In the genomic region with DNA sequence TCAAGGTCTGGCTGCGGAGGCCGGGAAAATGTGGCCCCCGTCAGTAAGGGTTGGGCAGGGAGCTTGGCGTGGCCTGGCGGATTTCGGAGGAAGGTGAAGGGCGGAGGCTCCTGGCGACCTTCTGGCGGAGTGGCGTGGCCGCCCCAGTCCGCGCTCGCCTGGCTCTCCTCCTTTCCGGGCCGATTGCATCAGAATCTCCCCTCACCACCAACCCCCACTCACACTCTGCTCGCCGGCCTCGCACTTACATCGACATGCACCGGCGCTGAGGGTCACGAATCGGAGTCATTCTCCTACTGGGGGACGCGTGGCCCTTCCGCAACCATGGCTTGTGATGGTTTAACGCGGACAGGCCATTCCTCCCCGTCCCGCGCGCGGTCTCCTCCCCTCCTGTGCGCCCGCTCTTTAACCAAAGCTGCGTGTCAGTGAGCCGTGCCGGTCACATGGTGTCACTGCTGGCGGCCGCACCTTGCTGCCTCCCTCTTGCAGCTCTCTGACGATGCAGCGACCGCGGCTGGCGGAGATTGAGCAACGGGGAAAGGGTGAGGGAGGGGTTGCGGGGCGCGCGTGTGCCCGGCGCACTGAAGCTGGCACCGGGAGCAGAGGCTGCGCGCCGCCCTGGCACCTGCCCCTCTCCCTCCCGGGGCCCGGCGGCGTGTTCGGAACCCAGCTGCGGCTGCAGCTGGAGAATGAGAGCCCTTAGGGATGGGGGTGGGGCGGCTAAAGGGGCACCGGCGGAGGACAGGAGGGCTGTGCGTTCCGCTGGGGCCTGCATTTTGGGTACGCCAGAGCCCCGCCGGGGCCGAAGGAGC, we compare ENCODE assay signal across 1 cellular context.
TF ChIP-seq lines count a peak whose summit lies in the region.

A gene (minus strand): TSS at position 427 of the 812 bp plus-strand sequence. CDS start 29,243 bp downstream, outside the sequence.

TF ChIP-seq in HepG2, 621 proteins besides CTCF, POLR2A, EP300 and RAD21 (continued from another document and continues in another):
- TF ChIP-seq, protein P1, sequence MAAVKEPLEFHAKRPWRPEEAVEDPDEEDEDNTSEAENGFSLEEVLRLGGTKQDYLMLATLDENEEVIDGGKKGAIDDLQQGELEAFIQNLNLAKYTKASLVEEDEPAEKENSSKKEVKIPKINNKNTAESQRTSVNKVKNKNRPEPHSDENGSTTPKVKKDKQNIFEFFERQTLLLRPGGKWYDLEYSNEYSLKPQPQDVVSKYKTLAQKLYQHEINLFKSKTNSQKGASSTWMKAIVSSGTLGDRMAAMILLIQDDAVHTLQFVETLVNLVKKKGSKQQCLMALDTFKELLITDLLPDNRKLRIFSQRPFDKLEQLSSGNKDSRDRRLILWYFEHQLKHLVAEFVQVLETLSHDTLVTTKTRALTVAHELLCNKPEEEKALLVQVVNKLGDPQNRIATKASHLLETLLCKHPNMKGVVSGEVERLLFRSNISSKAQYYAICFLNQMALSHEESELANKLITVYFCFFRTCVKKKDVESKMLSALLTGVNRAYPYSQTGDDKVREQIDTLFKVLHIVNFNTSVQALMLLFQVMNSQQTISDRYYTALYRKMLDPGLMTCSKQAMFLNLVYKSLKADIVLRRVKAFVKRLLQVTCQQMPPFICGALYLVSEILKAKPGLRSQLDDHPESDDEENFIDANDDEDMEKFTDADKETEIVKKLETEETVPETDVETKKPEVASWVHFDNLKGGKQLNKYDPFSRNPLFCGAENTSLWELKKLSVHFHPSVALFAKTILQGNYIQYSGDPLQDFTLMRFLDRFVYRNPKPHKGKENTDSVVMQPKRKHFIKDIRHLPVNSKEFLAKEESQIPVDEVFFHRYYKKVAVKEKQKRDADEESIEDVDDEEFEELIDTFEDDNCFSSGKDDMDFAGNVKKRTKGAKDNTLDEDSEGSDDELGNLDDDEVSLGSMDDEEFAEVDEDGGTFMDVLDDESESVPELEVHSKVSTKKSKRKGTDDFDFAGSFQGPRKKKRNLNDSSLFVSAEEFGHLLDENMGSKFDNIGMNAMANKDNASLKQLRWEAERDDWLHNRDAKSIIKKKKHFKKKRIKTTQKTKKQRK (IDR thresholded peaks at IDR 0.05; ENCODE audit: low read length), result no peak
- TF ChIP-seq BRCA1 (CRISPR knock-in tag; IDR thresholded peaks at IDR 0.05), result no peak
- TF ChIP-seq, protein P2, sequence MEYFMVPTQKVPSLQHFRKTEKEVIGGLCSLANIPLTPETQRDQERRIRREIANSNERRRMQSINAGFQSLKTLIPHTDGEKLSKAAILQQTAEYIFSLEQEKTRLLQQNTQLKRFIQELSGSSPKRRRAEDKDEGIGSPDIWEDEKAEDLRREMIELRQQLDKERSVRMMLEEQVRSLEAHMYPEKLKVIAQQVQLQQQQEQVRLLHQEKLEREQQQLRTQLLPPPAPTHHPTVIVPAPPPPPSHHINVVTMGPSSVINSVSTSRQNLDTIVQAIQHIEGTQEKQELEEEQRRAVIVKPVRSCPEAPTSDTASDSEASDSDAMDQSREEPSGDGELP (IDR thresholded peaks at IDR 0.05; ENCODE audit: borderline replicate concordance, low read depth), result peak; percentile 51; the same call in 1 of the 2 replicates
- TF ChIP-seq NFKBIZ (CRISPR knock-in tag; IDR thresholded peaks at IDR 0.05), result peak; percentile 88
- 0 out of 2 replicates have a peak, but pooled peaks have one; percentile 49 for TF ChIP-seq ZNF672 (CRISPR knock-in tag; IDR thresholded peaks at IDR 0.05)
- TF ChIP-seq ZNF567 (CRISPR knock-in tag; IDR thresholded peaks at IDR 0.05; ENCODE audit: borderline replicate concordance), result no peak
- TF ChIP-seq, protein P3, sequence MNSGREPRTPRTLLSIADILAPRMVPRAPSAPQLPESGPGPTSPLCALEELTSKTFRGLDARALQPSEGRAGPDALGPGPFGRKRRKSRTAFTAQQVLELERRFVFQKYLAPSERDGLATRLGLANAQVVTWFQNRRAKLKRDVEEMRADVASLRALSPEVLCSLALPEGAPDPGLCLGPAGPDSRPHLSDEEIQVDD (CRISPR knock-in tag; IDR thresholded peaks at IDR 0.05; ENCODE audit: borderline replicate concordance), result peak; percentile 94; the same call in 1 of the 2 replicates
- 0 out of 2 replicates have a peak, but pooled peaks have one; percentile 60 for TF ChIP-seq KMT2A (CRISPR knock-in tag; IDR thresholded peaks at IDR 0.05)
- TF ChIP-seq ZNF124 (CRISPR knock-in tag; IDR thresholded peaks at IDR 0.05), result peak; percentile 90
- TF ChIP-seq PHB2 (IDR thresholded peaks at IDR 0.05; ENCODE audit: partially characterized antibody), result no peak
- peak; percentile 97 for TF ChIP-seq ZNF451 (CRISPR knock-in tag; IDR thresholded peaks at IDR 0.05)
- TF ChIP-seq ZBTB38 (CRISPR knock-in tag; IDR thresholded peaks at IDR 0.05), result peak; percentile 87
- TF ChIP-seq ZNF883 (CRISPR knock-in tag; IDR thresholded peaks at IDR 0.05; ENCODE audit: not compliant biosample characterization), result peak; percentile 95
- no peak for TF ChIP-seq ZNF777 (CRISPR knock-in tag; IDR thresholded peaks at IDR 0.05)
- no peak for TF ChIP-seq MAFG (CRISPR knock-in tag; IDR thresholded peaks at IDR 0.05)
- TF ChIP-seq NR2F6 (IDR thresholded peaks at IDR 0.05), result no peak; the same call in 1 of the 2 replicates
- 0 out of 2 replicates have a peak, but pooled peaks have one; percentile 56 for TF ChIP-seq NR2F6 (CRISPR knock-in tag; IDR thresholded peaks at IDR 0.05)
- peak; percentile 97 for TF ChIP-seq ZNF674 (CRISPR knock-in tag; IDR thresholded peaks at IDR 0.05; ENCODE audit: low read depth)
- TF ChIP-seq, protein P4, sequence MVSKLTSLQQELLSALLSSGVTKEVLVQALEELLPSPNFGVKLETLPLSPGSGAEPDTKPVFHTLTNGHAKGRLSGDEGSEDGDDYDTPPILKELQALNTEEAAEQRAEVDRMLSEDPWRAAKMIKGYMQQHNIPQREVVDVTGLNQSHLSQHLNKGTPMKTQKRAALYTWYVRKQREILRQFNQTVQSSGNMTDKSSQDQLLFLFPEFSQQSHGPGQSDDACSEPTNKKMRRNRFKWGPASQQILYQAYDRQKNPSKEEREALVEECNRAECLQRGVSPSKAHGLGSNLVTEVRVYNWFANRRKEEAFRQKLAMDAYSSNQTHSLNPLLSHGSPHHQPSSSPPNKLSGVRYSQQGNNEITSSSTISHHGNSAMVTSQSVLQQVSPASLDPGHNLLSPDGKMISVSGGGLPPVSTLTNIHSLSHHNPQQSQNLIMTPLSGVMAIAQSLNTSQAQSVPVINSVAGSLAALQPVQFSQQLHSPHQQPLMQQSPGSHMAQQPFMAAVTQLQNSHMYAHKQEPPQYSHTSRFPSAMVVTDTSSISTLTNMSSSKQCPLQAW (CRISPR knock-in tag; IDR thresholded peaks at IDR 0.05), result peak; percentile 61; the same call in 1 of the 2 replicates
- peak; percentile 30; the same call in 1 of the 2 replicates for TF ChIP-seq ELF3 (CRISPR knock-in tag; IDR thresholded peaks at IDR 0.05)
- TF ChIP-seq ZSCAN31 (CRISPR knock-in tag; IDR thresholded peaks at IDR 0.05; ENCODE audit: low read depth), result peak; percentile 94
- peak; percentile 73; the same call in 1 of the 2 replicates for TF ChIP-seq KLF15 (CRISPR knock-in tag; IDR thresholded peaks at IDR 0.05; ENCODE audit: borderline replicate concordance)
- peak; percentile 88 for TF ChIP-seq MED1 (CRISPR knock-in tag; IDR thresholded peaks at IDR 0.05)
- TF ChIP-seq KDM5B (CRISPR knock-in tag; IDR thresholded peaks at IDR 0.05; ENCODE audit: borderline replicate concordance), result peak; percentile 99
- peak; percentile 92; the same call in 1 of the 2 replicates for TF ChIP-seq ZNF83 (CRISPR knock-in tag; IDR thresholded peaks at IDR 0.05; ENCODE audit: borderline replicate concordance)
- peak; percentile 58 for TF ChIP-seq ZNF501 (CRISPR knock-in tag; IDR thresholded peaks at IDR 0.05)
- TF ChIP-seq ZNF850 (CRISPR knock-in tag; conservative IDR thresholded peaks at IDR 0.05), result peak; percentile 79; the same call in 1 of the 2 replicates
- TF ChIP-seq, protein P5, sequence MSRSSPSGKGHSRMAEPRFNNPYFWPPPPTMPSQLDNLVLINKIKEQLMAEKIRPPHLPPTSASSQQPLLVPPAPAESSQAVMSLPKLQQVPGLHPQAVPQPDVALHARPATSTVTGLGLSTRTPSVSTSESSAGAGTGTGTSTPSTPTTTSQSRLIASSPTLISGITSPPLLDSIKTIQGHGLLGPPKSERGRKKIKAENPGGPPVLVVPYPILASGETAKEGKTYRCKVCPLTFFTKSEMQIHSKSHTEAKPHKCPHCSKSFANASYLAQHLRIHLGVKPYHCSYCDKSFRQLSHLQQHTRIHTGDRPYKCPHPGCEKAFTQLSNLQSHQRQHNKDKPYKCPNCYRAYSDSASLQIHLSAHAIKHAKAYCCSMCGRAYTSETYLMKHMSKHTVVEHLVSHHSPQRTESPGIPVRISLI (CRISPR knock-in tag; IDR thresholded peaks at IDR 0.05; ENCODE audit: borderline replicate concordance), result no peak; the same call in 1 of the 2 replicates
- no peak for TF ChIP-seq NFE2L1 (CRISPR knock-in tag; IDR thresholded peaks at IDR 0.05; ENCODE audit: borderline replicate concordance)
- TF ChIP-seq GPN1 (CRISPR knock-in tag; IDR thresholded peaks at IDR 0.05; ENCODE audit: borderline replicate concordance), result no peak
- TF ChIP-seq ZNF432 (CRISPR knock-in tag; IDR thresholded peaks at IDR 0.05; ENCODE audit: borderline replicate concordance), result 0 out of 2 replicates have a peak, but pooled peaks have one; percentile 82
- TF ChIP-seq ZNF343 (CRISPR knock-in tag; IDR thresholded peaks at IDR 0.05), result peak; percentile 90
- peak; percentile 35 for TF ChIP-seq ZEB1 (IDR thresholded peaks at IDR 0.05; ENCODE audit: insufficient replicate concordance, low read depth)
- peak; percentile 85 for TF ChIP-seq DNMT1 (CRISPR knock-in tag; IDR thresholded peaks at IDR 0.05)
- TF ChIP-seq SRSF4 (IDR thresholded peaks at IDR 0.05; ENCODE audit: low read depth, low read length, poor library complexity, severe bottlenecking), result no peak
- peak; percentile 87 for TF ChIP-seq ZFY (CRISPR knock-in tag; IDR thresholded peaks at IDR 0.05)
- peak; percentile 14 for TF ChIP-seq ZNF496 (CRISPR knock-in tag; IDR thresholded peaks at IDR 0.05; ENCODE audit: insufficient replicate concordance)
- TF ChIP-seq KLF6 (CRISPR knock-in tag; IDR thresholded peaks at IDR 0.05), result peak; percentile 92
- peak; percentile 56 for TF ChIP-seq CBX1 (IDR thresholded peaks at IDR 0.05; ENCODE audit: low read depth)
- TF ChIP-seq, protein P6, sequence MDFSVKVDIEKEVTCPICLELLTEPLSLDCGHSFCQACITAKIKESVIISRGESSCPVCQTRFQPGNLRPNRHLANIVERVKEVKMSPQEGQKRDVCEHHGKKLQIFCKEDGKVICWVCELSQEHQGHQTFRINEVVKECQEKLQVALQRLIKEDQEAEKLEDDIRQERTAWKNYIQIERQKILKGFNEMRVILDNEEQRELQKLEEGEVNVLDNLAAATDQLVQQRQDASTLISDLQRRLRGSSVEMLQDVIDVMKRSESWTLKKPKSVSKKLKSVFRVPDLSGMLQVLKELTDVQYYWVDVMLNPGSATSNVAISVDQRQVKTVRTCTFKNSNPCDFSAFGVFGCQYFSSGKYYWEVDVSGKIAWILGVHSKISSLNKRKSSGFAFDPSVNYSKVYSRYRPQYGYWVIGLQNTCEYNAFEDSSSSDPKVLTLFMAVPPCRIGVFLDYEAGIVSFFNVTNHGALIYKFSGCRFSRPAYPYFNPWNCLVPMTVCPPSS (IDR thresholded peaks at IDR 0.05), result no peak
- peak; percentile 34; the same call in 1 of the 2 replicates for TF ChIP-seq FLYWCH1 (CRISPR knock-in tag; IDR thresholded peaks at IDR 0.05)
- TF ChIP-seq ZNF253 (CRISPR knock-in tag; IDR thresholded peaks at IDR 0.05; ENCODE audit: borderline replicate concordance), result peak; percentile 88
- TF ChIP-seq DNMT3B (CRISPR knock-in tag; conservative IDR thresholded peaks at IDR 0.05), result no peak
- peak; percentile 90; the same call in 1 of the 2 replicates for TF ChIP-seq KDM3A (CRISPR knock-in tag; IDR thresholded peaks at IDR 0.05; ENCODE audit: low read depth)
- TF ChIP-seq, protein P7, sequence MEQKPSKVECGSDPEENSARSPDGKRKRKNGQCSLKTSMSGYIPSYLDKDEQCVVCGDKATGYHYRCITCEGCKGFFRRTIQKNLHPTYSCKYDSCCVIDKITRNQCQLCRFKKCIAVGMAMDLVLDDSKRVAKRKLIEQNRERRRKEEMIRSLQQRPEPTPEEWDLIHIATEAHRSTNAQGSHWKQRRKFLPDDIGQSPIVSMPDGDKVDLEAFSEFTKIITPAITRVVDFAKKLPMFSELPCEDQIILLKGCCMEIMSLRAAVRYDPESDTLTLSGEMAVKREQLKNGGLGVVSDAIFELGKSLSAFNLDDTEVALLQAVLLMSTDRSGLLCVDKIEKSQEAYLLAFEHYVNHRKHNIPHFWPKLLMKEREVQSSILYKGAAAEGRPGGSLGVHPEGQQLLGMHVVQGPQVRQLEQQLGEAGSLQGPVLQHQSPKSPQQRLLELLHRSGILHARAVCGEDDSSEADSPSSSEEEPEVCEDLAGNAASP (CRISPR knock-in tag; IDR thresholded peaks at IDR 0.05; ENCODE audit: borderline replicate concordance), result peak; percentile 40; the same call in 1 of the 2 replicates
- TF ChIP-seq POLR2AphosphoS2 (IDR thresholded peaks at IDR 0.05; ENCODE audit: low read depth, low read length), result no peak
- peak; percentile 54; the same call in 1 of the 2 replicates for TF ChIP-seq ETV6 (CRISPR knock-in tag; conservative IDR thresholded peaks at IDR 0.05)
- TF ChIP-seq, protein P8, sequence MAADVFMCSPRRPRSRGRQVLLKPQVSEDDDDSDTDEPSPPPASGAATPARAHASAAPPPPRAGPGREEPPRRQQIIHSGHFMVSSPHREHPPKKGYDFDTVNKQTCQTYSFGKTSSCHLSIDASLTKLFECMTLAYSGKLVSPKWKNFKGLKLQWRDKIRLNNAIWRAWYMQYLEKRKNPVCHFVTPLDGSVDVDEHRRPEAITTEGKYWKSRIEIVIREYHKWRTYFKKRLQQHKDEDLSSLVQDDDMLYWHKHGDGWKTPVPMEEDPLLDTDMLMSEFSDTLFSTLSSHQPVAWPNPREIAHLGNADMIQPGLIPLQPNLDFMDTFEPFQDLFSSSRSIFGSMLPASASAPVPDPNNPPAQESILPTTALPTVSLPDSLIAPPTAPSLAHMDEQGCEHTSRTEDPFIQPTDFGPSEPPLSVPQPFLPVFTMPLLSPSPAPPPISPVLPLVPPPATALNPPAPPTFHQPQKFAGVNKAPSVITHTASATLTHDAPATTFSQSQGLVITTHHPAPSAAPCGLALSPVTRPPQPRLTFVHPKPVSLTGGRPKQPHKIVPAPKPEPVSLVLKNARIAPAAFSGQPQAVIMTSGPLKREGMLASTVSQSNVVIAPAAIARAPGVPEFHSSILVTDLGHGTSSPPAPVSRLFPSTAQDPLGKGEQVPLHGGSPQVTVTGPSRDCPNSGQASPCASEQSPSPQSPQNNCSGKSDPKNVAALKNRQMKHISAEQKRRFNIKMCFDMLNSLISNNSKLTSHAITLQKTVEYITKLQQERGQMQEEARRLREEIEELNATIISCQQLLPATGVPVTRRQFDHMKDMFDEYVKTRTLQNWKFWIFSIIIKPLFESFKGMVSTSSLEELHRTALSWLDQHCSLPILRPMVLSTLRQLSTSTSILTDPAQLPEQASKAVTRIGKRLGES (CRISPR knock-in tag; IDR thresholded peaks at IDR 0.05; ENCODE audit: borderline replicate concordance), result peak; percentile 81; the same call in 1 of the 2 replicates
- TF ChIP-seq YEATS4 (CRISPR knock-in tag; IDR thresholded peaks at IDR 0.05; ENCODE audit: borderline replicate concordance), result peak; percentile 94
